23 cellular contexts compared by ENCODE assay signal in the genomic region with DNA sequence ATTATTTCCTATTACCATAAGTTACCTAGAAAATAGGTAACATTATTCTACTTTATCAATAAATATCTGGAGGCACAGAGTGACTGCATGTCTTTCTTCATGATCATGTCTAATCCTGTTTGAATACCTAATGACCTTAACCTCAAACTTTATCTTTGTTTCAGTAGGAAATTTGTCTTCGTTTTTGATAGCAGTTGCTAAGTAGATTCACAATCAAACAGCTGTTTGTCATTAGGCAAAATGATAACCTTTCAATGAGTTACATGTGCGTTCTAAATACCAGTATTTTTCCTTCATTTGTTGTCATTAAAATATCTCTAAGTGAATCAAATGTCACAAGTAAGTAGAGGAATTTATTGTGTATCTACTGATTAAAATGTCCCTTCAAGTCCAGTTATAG.
DNase-seq lines count a peak whose midpoint lies in the region; ATAC-seq, FAIRE-seq and TF ChIP-seq lines count a peak whose summit lies in the region.
"Had no signal": no experiment of that assay in that cellular context is flagged by ENCODE, and none has a peak within 500 bp of the region (broad histone marks: within the 10 kb centered on the region; RNA-seq: fewer than 3 reads in every experiment).

No MANE protein-coding gene starts in this region.

- no peak overlapping the region for H2BK15ac ChIP-seq in mesendoderm (replicated peaks; ENCODE audit: low read depth)

- no peak overlapping the region for H2BK5ac ChIP-seq in mesendoderm (ENCODE audit: low read length)

- H3K9ac ChIP-seq in mesendoderm (ENCODE audit: low read length), result no peak overlapping the region
- H3K9ac ChIP-seq: BLaER1 treated with 17β-estradiol and CSF1 and Interleukin-3, amounts not matched to agents 10 nM and 100 nM had no signal

- H3K23ac ChIP-seq in mesendoderm (ENCODE audit: low read length), result no peak overlapping the region

- DNase-seq in D721Med (ENCODE audit: insufficient read length, low spot score) (no peak), mesendoderm (peak; percentile 57), uterus (no peak), GF-D8 (lab: John Stamatoyannopoulos, UW) (no peak)
- DNase-seq in stimulated activated CD4-positive, alpha-beta T cell treated with anti-CD3 and anti-CD28 coated beads, Interleukin-4, amount 100 ng/mL, for 1 hour, result no peak
- DNase-seq: AML-193; Caco-2; Calu3; CD4-positive, alpha-beta T cell; CD8-positive, alpha-beta T cell; DMS 273 treated with DMSO at 0.1 percent for 48 hours; DMS153; DMS53; DMS79; DND-41; EL; GDM1 had no signal

- no peaks in the 10 kb centered on the region for H3K79me1 ChIP-seq in mesendoderm (ENCODE audit: low read length)

- H4K5ac ChIP-seq in mesendoderm (ENCODE audit: low read length), result no peak overlapping the region

- peak; percentile 88 for FAIRE-seq in D721Med (lab: Jason Lieb, UNC)
- FAIRE-seq: A549, GM12891, GM19239 had no signal

- H3K4me3 ChIP-seq in mesendoderm (ENCODE audit: low read length), result no peak overlapping the region
- no peak overlapping the region for H3K4me3 ChIP-seq in uterus
- H3K4me3 ChIP-seq: A549; BLaER1 treated with 17β-estradiol and CSF1 and Interleukin-3, amounts not matched to agents 10 nM and 100 nM had no signal

- WGBS in mesendoderm (ENCODE audit: extremely low coverage, insufficient coverage, low lambda C conversion rate), result no CpG with 5 or more reads among the region's 2 CpGs

- H3K36me3 ChIP-seq in mesendoderm (ENCODE audit: control insufficient read depth, insufficient read depth, low read length) (no peaks in the 10 kb centered on the region), uterus (no peaks in the 10 kb centered on the region)
- H3K36me3 ChIP-seq: BLaER1 treated with 17β-estradiol and CSF1 and Interleukin-3, amounts not matched to agents 10 nM and 100 nM had no signal

- H3K4me1 ChIP-seq in mesendoderm (ENCODE audit: control insufficient read depth, low read depth, low read length) (peaks cover 5% of the 10 kb centered on the region), uterus (no peaks in the 10 kb centered on the region)
- H3K4me1 ChIP-seq: A549; BLaER1 treated with 17β-estradiol and CSF1 and Interleukin-3, amounts not matched to agents 10 nM and 100 nM; Caco-2 had no signal

- H3K9me3 ChIP-seq in uterus, result no peaks in the 10 kb centered on the region
- H3K9me3 ChIP-seq: A549; BLaER1 treated with 17β-estradiol and CSF1 and Interleukin-3, amounts not matched to agents 10 nM and 100 nM; Caco-2 had no signal

- no peak overlapping the region for H3K18ac ChIP-seq in mesendoderm (ENCODE audit: low read length)

- ATAC-seq in SK-N-SH treated with all-trans-retinoic acid at 6 μM for 48 hours, result no peak
- ATAC-seq: A549; CD8-positive, alpha-beta T cell had no signal

- intact Hi-C loops in uterus (cut with DNase I; ENCODE audit: low total_unique reads), result no loop called here

- H4K8ac ChIP-seq in mesendoderm (ENCODE audit: low read depth, low read length), result no peak overlapping the region

- H3K4ac ChIP-seq in mesendoderm (ENCODE audit: low read depth, low read length), result no peak overlapping the region

- TF ChIP-seq POLR2A in uterus (IDR thresholded peaks at IDR 0.05), result no peak

- TF ChIP-seq CTCF in D721Med (IDR thresholded peaks at IDR 0.05; ENCODE audit: insufficient read depth, missing control alignments) (no peak), uterus (IDR thresholded peaks at IDR 0.05) (no peak)

- no peak overlapping the region for H2BK120ac ChIP-seq in mesendoderm (ENCODE audit: low read depth, low read length)

- no peak overlapping the region for H2AK5ac ChIP-seq in mesendoderm (ENCODE audit: low read length)

- no peaks in the 10 kb centered on the region for H3K27me3 ChIP-seq in mesendoderm (ENCODE audit: insufficient read depth, low read length, poor library complexity)
- no peaks in the 10 kb centered on the region for H3K27me3 ChIP-seq in uterus
- H3K27me3 ChIP-seq: BLaER1 treated with 17β-estradiol and CSF1 and Interleukin-3, amounts not matched to agents 10 nM and 100 nM had no signal

- H3K79me2 ChIP-seq in mesendoderm (ENCODE audit: control insufficient read depth, insufficient read depth, low read length), result no peaks in the 10 kb centered on the region

- H3K27ac ChIP-seq in mesendoderm (ENCODE audit: low read depth, low read length) (no peak overlapping the region), uterus (no peak overlapping the region)
- H3K27ac ChIP-seq: A549; BLaER1 treated with 17β-estradiol and CSF1 and Interleukin-3, amounts not matched to agents 10 nM and 100 nM; C4-2B had no signal

- H3K4me2 ChIP-seq in mesendoderm (ENCODE audit: low read length), result no peak overlapping the region
- H3K4me2 ChIP-seq: A549; BLaER1 treated with 17β-estradiol and CSF1 and Interleukin-3, amounts not matched to agents 10 nM and 100 nM had no signal

- H3K56ac ChIP-seq in mesendoderm (ENCODE audit: low read length), result no peak overlapping the region

TF ChIP-seq in SK-N-SH treated with all-trans-retinoic acid at 6 μM for 48 hours, 23 proteins besides CTCF, POLR2A, EP300 and RAD21:
- TF ChIP-seq ZC3H10 (CRISPR knock-in tag; IDR thresholded peaks at IDR 0.05) (no peak), TCF4 (CRISPR knock-in tag; IDR thresholded peaks at IDR 0.05; ENCODE audit: borderline replicate concordance) (peak; percentile 71), ZNF565 (CRISPR knock-in tag; conservative IDR thresholded peaks at IDR 0.05; ENCODE audit: low read depth) (no peak)
